Comparison of ENCODE assay signal across 8 cellular contexts in the genomic region with DNA sequence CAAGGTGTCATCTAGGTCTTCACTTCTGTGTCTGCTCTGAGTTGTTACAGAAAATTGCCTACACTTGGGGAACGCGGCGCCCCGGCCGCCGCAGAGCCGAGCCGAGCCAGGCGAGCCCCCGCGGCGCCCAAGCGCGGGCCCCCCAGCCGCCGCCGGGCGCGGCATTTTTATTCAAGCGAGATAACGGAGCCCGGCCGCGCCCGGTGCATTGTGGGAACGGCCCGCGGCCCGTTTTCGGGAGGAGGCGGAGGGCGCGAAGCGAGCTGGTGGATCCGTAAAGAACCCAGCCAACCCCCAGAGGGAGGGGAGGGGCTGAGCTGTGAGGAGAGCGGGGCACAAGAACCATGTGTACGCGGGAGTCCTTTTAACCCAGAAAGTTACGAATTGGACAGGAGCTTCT.
DNase-seq lines count a peak whose midpoint lies in the region; ATAC-seq and TF ChIP-seq lines count a peak whose summit lies in the region.

No MANE protein-coding gene starts in this region.

- H3K4me1 Mint-ChIP-seq in osteocyte (ENCODE audit: unreplicated experiment) = no peaks in the 10 kb centered on the region

- ATAC-seq in SK-N-SH treated with all-trans-retinoic acid at 6 μM for 48 hours (peak; percentile 74), HG03460 (IDR thresholded peaks at IDR 0.05; ENCODE audit: unreplicated experiment) (no peak), GM18519 (IDR thresholded peaks at IDR 0.05; ENCODE audit: low FRiP score, unreplicated experiment) (no peak)

- peaks cover 47% of the 10 kb centered on the region for H3K27me3 Mint-ChIP-seq in osteocyte (ENCODE audit: unreplicated experiment)

- H3K9me3 Mint-ChIP-seq in osteocyte (ENCODE audit: unreplicated experiment) = peaks cover 14% of the 10 kb centered on the region

- no peak overlapping the region for H3K27ac Mint-ChIP-seq in osteocyte (ENCODE audit: unreplicated experiment)

- H3K36me3 Mint-ChIP-seq in osteocyte (ENCODE audit: unreplicated experiment) = no peaks in the 10 kb centered on the region

- peak overlapping the region; percentile 62 for H3K4me3 Mint-ChIP-seq in osteocyte (ENCODE audit: unreplicated experiment)

- no peak for TF ChIP-seq CTCF in osteocyte (IDR thresholded peaks at IDR 0.05)

- DNase-seq in NCI-H345 (lab: John Stamatoyannopoulos, UW) (peak; percentile 41), NCI-H345 treated with DMSO at 0.1 percent for 48 hours (lab: John Stamatoyannopoulos, UW; ENCODE audit: unreplicated experiment) (no peak), glomerular visceral epithelial cell (ENCODE audit: extremely low spot score) (peak; percentile 20), osteocyte (ENCODE audit: extremely low spot score, unreplicated experiment) (no peak), HT-29 (ENCODE audit: low spot score) (no peak)

TF ChIP-seq in SK-N-SH treated with all-trans-retinoic acid at 6 μM for 48 hours, 23 proteins besides CTCF, POLR2A, EP300 and RAD21:
- TF ChIP-seq TOX (CRISPR knock-in tag; IDR thresholded peaks at IDR 0.05; ENCODE audit: borderline replicate concordance) (no peak), ZFP3 (CRISPR knock-in tag; IDR thresholded peaks at IDR 0.05) (no peak), ZFP30 (CRISPR knock-in tag; IDR thresholded peaks at IDR 0.05) (no peak), ARNTL (CRISPR knock-in tag; IDR thresholded peaks at IDR 0.05; ENCODE audit: borderline replicate concordance, low read depth) (no peak), TCF4 (CRISPR knock-in tag; IDR thresholded peaks at IDR 0.05; ENCODE audit: borderline replicate concordance) (no peak)

Comparison
In these comparisons a context has a peak if more than half of its experiments do, and no peak if none do; other contexts are left out.
1. DNase-seq: peak in NCI-H345 (single experiment) and glomerular visceral epithelial cell (single experiment); none in NCI-H345 treated with DMSO at 0.1 percent for 48 hours (single experiment), osteocyte (single experiment) and HT-29 (single experiment).